In the genomic region with DNA sequence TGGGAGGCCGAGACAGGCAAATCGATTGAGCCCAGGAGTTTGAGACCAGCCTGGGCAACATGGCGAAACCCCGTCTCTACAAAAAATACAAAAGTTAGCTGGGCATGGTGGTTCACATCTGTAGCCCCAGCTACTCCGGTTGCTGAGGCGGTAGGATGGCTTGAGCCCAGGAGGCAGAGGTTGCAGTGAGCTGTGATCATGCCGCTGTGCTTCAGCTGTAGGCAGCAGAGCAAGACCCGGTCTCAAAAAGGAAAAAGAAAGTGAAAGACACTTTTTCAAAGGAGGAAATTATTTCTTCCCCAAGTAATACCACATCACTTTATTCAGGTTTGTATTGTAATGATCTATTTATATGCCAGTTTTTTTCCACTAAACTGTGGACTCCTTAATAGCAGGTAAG, we compare ENCODE assay signal across 10 cellular contexts. TPM values are rescaled to one million over a fixed set of nuclear protein-coding genes. Genes with fewer than 3 reads are reported as not detected.
DNase-seq lines count a peak whose midpoint lies in the region; ATAC-seq and TF ChIP-seq lines count a peak whose summit lies in the region.
"Had no signal": no experiment of that assay in that cellular context is flagged by ENCODE, and none has a peak within 500 bp of the region (broad histone marks: within the 10 kb centered on the region; RNA-seq: fewer than 3 reads in every experiment).

No MANE protein-coding gene starts in this region.

- intact Hi-C loops in PC-9 (cut with micrococcal nuclease; ENCODE audit: unreplicated experiment): no loop called here
- intact Hi-C loops in breast epithelium (cut with DNase I; ENCODE audit: low total_unique reads): loop anchor here (5.0 kb wide), 1 partner anchor 1298 kb away; no protein-coding TSS in a partner anchor

- TF ChIP-seq CTCF in GM13976 (IDR thresholded peaks at IDR 0.05; ENCODE audit: borderline replicate concordance, control extremely low read depth, extremely low read depth, insufficient read depth, missing control alignments) (no peak), PC-9 (conservative IDR thresholded peaks at IDR 0.05) (no peak), breast epithelium (IDR thresholded peaks at IDR 0.05) (no peak), neural progenitor cell (IDR thresholded peaks at IDR 0.05) (no peak)

- no TSS peak for BruUV-seq in PC-9 (replicated peaks; lab: Mats Ljungman, UMichigan)

- H3K79me2 ChIP-seq in PC-9 (ENCODE audit: low read depth): no peaks in the 10 kb centered on the region
- H3K79me2 ChIP-seq in neural progenitor cell (ENCODE audit: low read depth): no peaks in the 10 kb centered on the region

- no peak overlapping the region for H3K27ac Mint-ChIP-seq in neural progenitor cell

- CTCF ChIA-PET in PC-9 (lab: Charles Lee): no interaction called here

- H3K9ac ChIP-seq in neural progenitor cell: no peak overlapping the region

- DNase-seq in GM13976 (ENCODE audit: low spot score) (peak; percentile 32), OCI-M1 (lab: John Stamatoyannopoulos, UW) (peak; percentile 89), nucleus accumbens (lab: John Stamatoyannopoulos, UW) (no peak), PC-9 (no peak), breast epithelium (ENCODE audit: low spot score in 2 of 2) (no peak), neural progenitor cell (ENCODE audit: low spot score) (no peak)
- peak; percentile 29 for DNase-seq in central memory CD4-positive, alpha-beta T cell
- DNase-seq: right lobe of liver had no signal

- POLR2A ChIA-PET in PC-9 (lab: Charles Lee; ENCODE audit: unreplicated experiment): no interaction called here

- no peak overlapping the region for H3K27ac ChIP-seq in PC-9
- no peak overlapping the region for H3K27ac ChIP-seq in breast epithelium
- no peak overlapping the region for H3K27ac ChIP-seq in neural progenitor cell
- H3K27ac ChIP-seq: right lobe of liver had no signal

- H3K4me1 Mint-ChIP-seq in neural progenitor cell: no peaks in the 10 kb centered on the region

- H3K36me3 ChIP-seq in PC-9 (ENCODE audit: low read depth) (no peaks in the 10 kb centered on the region), breast epithelium (no peaks in the 10 kb centered on the region), neural progenitor cell (no peaks in the 10 kb centered on the region)
- H3K36me3 ChIP-seq: right lobe of liver had no signal

- H4K20me1 ChIP-seq in PC-9 (ENCODE audit: insufficient read depth) (no peaks in the 10 kb centered on the region), neural progenitor cell (ENCODE audit: low read depth) (no peaks in the 10 kb centered on the region)

- H3K4me1 ChIP-seq in PC-9 (replicated peaks; ENCODE audit: insufficient read depth) (no peaks in the 10 kb centered on the region), breast epithelium (no peaks in the 10 kb centered on the region), neural progenitor cell (no peaks in the 10 kb centered on the region)
- H3K4me1 ChIP-seq: right lobe of liver had no signal

- no peaks in the 10 kb centered on the region for H3K9me3 ChIP-seq in PC-9 (ENCODE audit: insufficient read depth, low read depth)
- peaks cover 0 to 7% of the 10 kb centered on the region in 2 donors for H3K9me3 ChIP-seq in breast epithelium
- no peaks in the 10 kb centered on the region for H3K9me3 ChIP-seq in neural progenitor cell (ENCODE audit: low read depth)
- H3K9me3 ChIP-seq: right lobe of liver had no signal

- H3K9me3 Mint-ChIP-seq in neural progenitor cell: peaks cover 9% of the 10 kb centered on the region

- no peak overlapping the region for H3K4me3 ChIP-seq in PC-9
- no peak overlapping the region for H3K4me3 ChIP-seq in breast epithelium
- no peak overlapping the region for H3K4me3 ChIP-seq in neural progenitor cell
- H3K4me3 ChIP-seq: right lobe of liver had no signal

- H3F3A ChIP-seq in PC-9 (ENCODE audit: insufficient read depth, low read depth) (no peaks in the 10 kb centered on the region), neural progenitor cell (ENCODE audit: low read depth) (no peaks in the 10 kb centered on the region)

- no peaks in the 10 kb centered on the region for H3K9me2 ChIP-seq in PC-9 (ENCODE audit: insufficient read depth)

- in situ Hi-C loops in GM13976 (cut with MboI; ENCODE audit: low sequenced_read_pairs, unreplicated experiment): no loop called here

- ATAC-seq in HG02588 (IDR thresholded peaks at IDR 0.05; ENCODE audit: unreplicated experiment): peak; percentile 83

- H3K27me3 ChIP-seq in PC-9 (ENCODE audit: insufficient read depth, low read depth): no peaks in the 10 kb centered on the region
- H3K27me3 ChIP-seq in breast epithelium: no peaks in the 10 kb centered on the region
- H3K27me3 ChIP-seq in neural progenitor cell: no peaks in the 10 kb centered on the region
- H3K27me3 ChIP-seq: right lobe of liver had no signal

- H2AFZ ChIP-seq in PC-9: no peak overlapping the region
- H2AFZ ChIP-seq in neural progenitor cell (replicated peaks): no peak overlapping the region

- no peak for TF ChIP-seq POLR2A in breast epithelium (IDR thresholded peaks at IDR 0.05)

- no peak overlapping the region for H3K4me2 ChIP-seq in PC-9
- no peak overlapping the region for H3K4me2 ChIP-seq in neural progenitor cell

- no peaks in the 10 kb centered on the region for H3K27me3 Mint-ChIP-seq in neural progenitor cell (ENCODE audit: insufficient read depth, low read depth)

- no peaks in the 10 kb centered on the region for H3K36me3 Mint-ChIP-seq in neural progenitor cell

- H3K4me3 Mint-ChIP-seq in neural progenitor cell: no peak overlapping the region

RNA-seq across cellular contexts. Expression of a gene that starts 35.7 kb away (rescaled TPM):
- total RNA-seq in PC-9 (2021) (2.3 and 2.8 TPM in 2 replicates), breast epithelium (10 to 100 TPM; 13.6 to 16.8 (median 14.1) TPM), neural progenitor cell (ENCODE audit: low replicate concordance) (6.9 and 9.1 TPM in 2 replicates)

RNA-seq across cellular contexts. Expression of a gene that starts 56.8 kb away (rescaled TPM):
- total RNA-seq in PC-9 (2021) (not detected in 2 replicates), breast epithelium (not detected), neural progenitor cell (ENCODE audit: low replicate concordance) (not detected in 2 replicates)
- total RNA-seq: bronchial epithelial cell, right lobe of liver had no signal

Comparison
In these comparisons a context has a peak if more than half of its experiments do, and no peak if none do; other contexts are left out.
1. DNase-seq: peak in GM13976 (single experiment), OCI-M1 (single experiment) and central memory CD4-positive, alpha-beta T cell (single experiment); none in nucleus accumbens (0 of 56), PC-9 (0 of 2), breast epithelium (0 of 2) and neural progenitor cell (single experiment).